In genomic region chr1:198462365-198463025, GRCh38 we compare ENCODE assay signal across 12 cellular contexts.
A peak's percentile ranks its signal among the peaks of the same experiment; 100 is the strongest.
DNase-seq lines count a peak whose midpoint lies in the region; ATAC-seq and TF ChIP-seq lines count a peak whose summit lies in the region.
"Had no signal": no experiment of that assay in that cellular context is flagged by ENCODE, and none has a peak within 500 bp of the region (broad histone marks: within the 10 kb centered on the region; RNA-seq: fewer than 3 reads in every experiment).

No MANE protein-coding gene starts in this region.

- peak; percentile 5 for DNase-seq in stimulated activated CD4-positive, alpha-beta T cell treated with anti-CD3 and anti-CD28 coated beads, Interleukin-2, amount 100 ng/mL, for 4 hours (ENCODE audit: low read depth)
- no peak for DNase-seq in stimulated activated CD4-positive, alpha-beta T cell treated with anti-CD3 and anti-CD28 coated beads, Interleukin-4, amount 100 ng/mL, for 4 hours
- DNase-seq in RWPE2 (ENCODE audit: low spot score) (peak; percentile 31), epithelial cell of prostate (ENCODE audit: low read depth, low spot score) (no peak), left lung (no peak), NCI-H146 (lab: John Stamatoyannopoulos, UW) (no peak), cerebellar cortex (ENCODE audit: low spot score) (no peak)
- DNase-seq: aorta; pancreas; stimulated activated naive CD4-positive, alpha-beta T cell treated with Interleukin-2 at 50 U/mL for 16 hours had no signal

- H3K27ac ChIP-seq in RWPE2 (ENCODE audit: poor library complexity, severe bottlenecking), result peak overlapping the region; percentile 79
- H3K27ac ChIP-seq in epithelial cell of prostate, result peak overlapping the region; percentile 72
- H3K27ac ChIP-seq in left lung, result no peak overlapping the region
- H3K27ac ChIP-seq: pancreas had no signal

- H3K9me3 ChIP-seq in RWPE2 (ENCODE audit: severe bottlenecking) (no peaks in the 10 kb centered on the region), left lung (no peaks in the 10 kb centered on the region)
- H3K9me3 ChIP-seq: BLaER1 treated with 17β-estradiol and CSF1 and Interleukin-3, amounts not matched to agents 10 nM and 100 nM; pancreas had no signal

- TF ChIP-seq CTCF in RWPE2 (IDR thresholded peaks at IDR 0.05; ENCODE audit: poor library complexity, severe bottlenecking) (no peak), left lung (IDR thresholded peaks at IDR 0.05) (no peak)

- no peaks in the 10 kb centered on the region for H3K27me3 ChIP-seq in RWPE2 (ENCODE audit: insufficient read depth, poor library complexity, severe bottlenecking)
- no peaks in the 10 kb centered on the region for H3K27me3 ChIP-seq in left lung
- H3K27me3 ChIP-seq: BLaER1 treated with 17β-estradiol and CSF1 and Interleukin-3, amounts not matched to agents 10 nM and 100 nM; pancreas had no signal

- H3K4me1 ChIP-seq in RWPE2 (ENCODE audit: insufficient read depth, poor library complexity, severe bottlenecking), result peaks cover 19% of the 10 kb centered on the region
- no peaks in the 10 kb centered on the region for H3K4me1 ChIP-seq in left lung
- H3K4me1 ChIP-seq: pancreas had no signal

- intact Hi-C loops in left lung (cut with DNase I), result loop anchor here in 1 of 2 donors (10.0 kb wide), 1 partner anchor 388 kb away; no protein-coding TSS in a partner anchor

- ATAC-seq in RWPE2 (ENCODE audit: low read depth) (peak; percentile 96), left lung (no peak), HG02973 (IDR thresholded peaks at IDR 0.05; ENCODE audit: unreplicated experiment) (no peak)
- ATAC-seq: pancreas had no signal

- H3K4me3 ChIP-seq in RWPE2 (ENCODE audit: severe bottlenecking) (no peak overlapping the region), left lung (no peak overlapping the region)
- H3K4me3 ChIP-seq: BLaER1 treated with 17β-estradiol and CSF1 and Interleukin-3, amounts not matched to agents 10 nM and 100 nM; pancreas had no signal

- H3K36me3 ChIP-seq in RWPE2 (ENCODE audit: low read depth), result peaks cover 3% of the 10 kb centered on the region; the same call in 1 of the 2 replicates
- H3K36me3 ChIP-seq in left lung, result no peaks in the 10 kb centered on the region
- H3K36me3 ChIP-seq: BLaER1 treated with 17β-estradiol and CSF1 and Interleukin-3, amounts not matched to agents 10 nM and 100 nM; pancreas had no signal

Comparison
In these comparisons a context has a peak if more than half of its experiments do, and no peak if none do; other contexts are left out.
1. DNase-seq: peak in stimulated activated CD4-positive, alpha-beta T cell treated with anti-CD3 and anti-CD28 coated beads, Interleukin-2, amount 100 ng/mL, for 4 hours (single experiment) and RWPE2 (single experiment); none in stimulated activated CD4-positive, alpha-beta T cell treated with anti-CD3 and anti-CD28 coated beads, Interleukin-4, amount 100 ng/mL, for 4 hours (0 of 2), epithelial cell of prostate (single experiment), left lung (0 of 2), NCI-H146 (single experiment) and cerebellar cortex (single experiment).
2. H3K27ac ChIP-seq: peak in RWPE2 (single experiment) and epithelial cell of prostate (single experiment); none in left lung (0 of 2).